In the genomic region with DNA sequence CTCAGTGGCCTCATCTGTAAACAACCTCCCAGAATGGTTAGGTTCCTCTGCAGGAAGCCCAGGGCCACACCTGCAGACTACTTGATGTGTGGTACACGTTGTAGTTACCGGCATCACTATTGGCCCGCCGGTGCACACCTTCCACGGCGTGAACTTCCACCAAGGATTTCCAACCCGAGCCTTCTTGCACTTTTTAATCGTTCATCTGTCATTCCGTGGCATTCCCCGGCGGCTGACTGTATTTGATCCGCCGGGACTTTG, we compare ENCODE assay signal across 8 cellular contexts. TPM values are rescaled to one million over a fixed set of nuclear protein-coding genes. Genes with fewer than 3 reads are reported as not detected.
DNase-seq lines count a peak whose midpoint lies in the region; ATAC-seq and TF ChIP-seq lines count a peak whose summit lies in the region.

No MANE protein-coding gene starts in this region.

- no peaks in the 10 kb centered on the region for H3K9me3 Mint-ChIP-seq in activated naive CD8-positive, alpha-beta T cell treated with anti-CD3 and anti-CD28 coated beads, Interleukin-2, amount 50 U/mL, for 24 hours

- ATAC-seq in GM19452 (IDR thresholded peaks at IDR 0.05; ENCODE audit: unreplicated experiment): peak; percentile 15
- no peak for ATAC-seq in activated naive CD8-positive, alpha-beta T cell treated with anti-CD3 and anti-CD28 coated beads, Interleukin-2, amount 50 U/mL, for 24 hours
- ATAC-seq in left colon: peak; percentile 13
- no peak for ATAC-seq in GM21367 (IDR thresholded peaks at IDR 0.05; ENCODE audit: unreplicated experiment)

- TF ChIP-seq CTCF in HL-60 (IDR thresholded peaks at IDR 0.05; ENCODE audit: insufficient read depth, low read length): no peak

- H3K27ac Mint-ChIP-seq in activated naive CD8-positive, alpha-beta T cell treated with anti-CD3 and anti-CD28 coated beads, Interleukin-2, amount 50 U/mL, for 24 hours: peak overlapping the region; percentile 98

- no peak for DNase-seq in HL-60 (ENCODE audit: low read depth in 1 of 2, low spot score in 1 of 2)
- peak; percentile 34 for DNase-seq in activated naive CD8-positive, alpha-beta T cell treated with anti-CD3 and anti-CD28 coated beads, Interleukin-2, amount 50 U/mL, for 24 hours
- DNase-seq in left colon: peak in 1 of 2 donors; percentile 46
- DNase-seq in MV-4-11 (lab: John Stamatoyannopoulos, UW): no peak
- no peak for DNase-seq in iPS-NIHi7 (ENCODE audit: extremely low spot score)

- H3K4me1 Mint-ChIP-seq in activated naive CD8-positive, alpha-beta T cell treated with anti-CD3 and anti-CD28 coated beads, Interleukin-2, amount 50 U/mL, for 24 hours: peaks cover 59% of the 10 kb centered on the region

- intact Hi-C loops in left colon (cut with DNase I, micrococcal nuclease): no loop called here

- H3K4me3 Mint-ChIP-seq in activated naive CD8-positive, alpha-beta T cell treated with anti-CD3 and anti-CD28 coated beads, Interleukin-2, amount 50 U/mL, for 24 hours: peak overlapping the region; percentile 88

- no peaks in the 10 kb centered on the region for H3K27me3 ChIP-seq in HL-60 (ENCODE audit: insufficient read depth, poor library complexity, severe bottlenecking)

- peaks cover 9% of the 10 kb centered on the region for H3K36me3 Mint-ChIP-seq in activated naive CD8-positive, alpha-beta T cell treated with anti-CD3 and anti-CD28 coated beads, Interleukin-2, amount 50 U/mL, for 24 hours (ENCODE audit: low read depth)

- peak overlapping the region; percentile 51 for H3K4me3 ChIP-seq in HL-60 (replicated peaks; ENCODE audit: insufficient read depth, low read length)

- peaks cover 11% of the 10 kb centered on the region for H3K27me3 Mint-ChIP-seq in activated naive CD8-positive, alpha-beta T cell treated with anti-CD3 and anti-CD28 coated beads, Interleukin-2, amount 50 U/mL, for 24 hours

- H3K27ac ChIP-seq in HL-60 (replicated peaks): peak overlapping the region; percentile 1; the same call in 1 of the 2 replicates
- H3K27ac ChIP-seq in temporal lobe (ENCODE audit: low read depth, low read length): peak overlapping the region; percentile 9

RNA-seq across cellular contexts. Expression of gene TRIM41, which starts 5.3 kb away (rescaled TPM):
- total RNA-seq in left colon: 10 to 100 TPM; 21.5 to 32.0 TPM
- total RNA-seq in temporal lobe: 10.3 TPM

RNA-seq across cellular contexts. Expression of gene TRIM7, which starts 12.7 kb away (rescaled TPM):
- 10 to 100 TPM in 1 of 2 donors, 1 to 10 TPM in 1; 5.8 to 14.2 TPM for total RNA-seq in left colon
- 1.7 TPM for total RNA-seq in temporal lobe

RNA-seq across cellular contexts. Expression of gene RACK1, which starts 26.0 kb away (rescaled TPM):
- 1,000 to 10,000 TPM; 1,192 to 1,207 TPM for total RNA-seq in left colon
- 1,272 TPM for total RNA-seq in temporal lobe

RNA-seq across cellular contexts. Expression of gene TRIM52, which starts 43.2 kb away (rescaled TPM):
- total RNA-seq in left colon (10 to 100 TPM; 11.4 to 13.1 TPM), temporal lobe (9.8 TPM)

Comparison
In these comparisons a context has a peak if more than half of its experiments do, and no peak if none do; other contexts are left out.
1. ATAC-seq: peak in GM19452 (single experiment) and left colon (single experiment); none in activated naive CD8-positive, alpha-beta T cell treated with anti-CD3 and anti-CD28 coated beads, Interleukin-2, amount 50 U/mL, for 24 hours (single experiment) and GM21367 (single experiment).